ENCODE assay signal across 19 cellular contexts in genomic region chrX:78946178-78946896, GRCh38. TPM values are rescaled to one million over a fixed set of nuclear protein-coding genes. Genes with fewer than 3 reads are reported as not detected.
A peak's percentile ranks its signal among the peaks of the same experiment; 100 is the strongest.
DNase-seq lines count a peak whose midpoint lies in the region; ATAC-seq, FAIRE-seq and TF ChIP-seq lines count a peak whose summit lies in the region.
"Had no signal": no experiment of that assay in that cellular context is flagged by ENCODE, and none has a peak within 500 bp of the region (broad histone marks: within the 10 kb centered on the region; RNA-seq: fewer than 3 reads in every experiment).

No MANE protein-coding gene starts in this region.

- intact Hi-C loops in activated B cell treated with CpG ODN at 0.5 μM for 24 hours (cut with micrococcal nuclease) (loop anchor here (5.0 to 10.0 kb wide), 6 partner anchors 136 to 1858 kb away; partner anchors contain the start of genes BRWD3, COX7B, CYSLTR1 and GPR174), lower lobe of right lung (cut with DNase I) (no loop called here), kidney (cut with DNase I) (no loop called here)

- H3K27ac Mint-ChIP-seq in activated naive CD4-positive, alpha-beta T cell treated with anti-CD3 and anti-CD28 coated beads, Interleukin-2, amount 50 U/mL, for 24 hours, result peak overlapping the region; percentile 98
- H3K27ac Mint-ChIP-seq in activated B cell treated with CpG ODN at 0.5 μM for 24 hours (peak overlapping the region; percentile 98), osteocyte (ENCODE audit: unreplicated experiment) (no peak overlapping the region)
- H3K27ac Mint-ChIP-seq: endodermal cell, GM23338 had no signal

- H3K4me1 Mint-ChIP-seq in activated naive CD4-positive, alpha-beta T cell treated with anti-CD3 and anti-CD28 coated beads, Interleukin-2, amount 50 U/mL, for 24 hours, result peaks cover 82% of the 10 kb centered on the region
- H3K4me1 Mint-ChIP-seq in activated B cell treated with CpG ODN at 0.5 μM for 24 hours, result peaks cover 67% of the 10 kb centered on the region
- H3K4me1 Mint-ChIP-seq in osteocyte (ENCODE audit: unreplicated experiment), result no peaks in the 10 kb centered on the region
- H3K4me1 Mint-ChIP-seq: GM23338 had no signal

- H3K9me3 ChIP-seq in lower lobe of right lung (no peaks in the 10 kb centered on the region), kidney (ENCODE audit: control insufficient read depth in 1 of 2, low read length in 2 of 2) (no peaks in the 10 kb centered on the region)

- H3K27ac ChIP-seq in lower lobe of right lung (peak overlapping the region; percentile 36), kidney (ENCODE audit: low read depth in 2 of 2, low read length in 2 of 2) (no peak overlapping the region)

- no peaks in the 10 kb centered on the region for H3K27me3 ChIP-seq in lower lobe of right lung (ENCODE audit: low read depth)

- H3K4me3 Mint-ChIP-seq in activated naive CD4-positive, alpha-beta T cell treated with anti-CD3 and anti-CD28 coated beads, Interleukin-2, amount 50 U/mL, for 24 hours, result peak overlapping the region; percentile 95
- H3K4me3 Mint-ChIP-seq in activated B cell treated with CpG ODN at 0.5 μM for 24 hours (peak overlapping the region; percentile 97), osteocyte (ENCODE audit: unreplicated experiment) (no peak overlapping the region)
- H3K4me3 Mint-ChIP-seq: endodermal cell, GM23338 had no signal

- H3K36me3 ChIP-seq in lower lobe of right lung (no peaks in the 10 kb centered on the region), kidney (ENCODE audit: control insufficient read depth in 1 of 2, insufficient read depth in 2 of 2, low read length in 2 of 2) (no peaks in the 10 kb centered on the region)

- H3K9ac ChIP-seq in kidney (ENCODE audit: low read length in 2 of 2), result no peak overlapping the region

- peak overlapping the region; percentile 14 for H3K4me3 ChIP-seq in lower lobe of right lung
- H3K4me3 ChIP-seq in kidney (ENCODE audit: low read length in 2 of 2), result no peak overlapping the region
- H3K4me3 ChIP-seq: GM23338, lung had no signal

- H3K27me3 Mint-ChIP-seq in activated naive CD4-positive, alpha-beta T cell treated with anti-CD3 and anti-CD28 coated beads, Interleukin-2, amount 50 U/mL, for 24 hours, result no peaks in the 10 kb centered on the region
- H3K27me3 Mint-ChIP-seq in activated B cell treated with CpG ODN at 0.5 μM for 24 hours (no peaks in the 10 kb centered on the region), osteocyte (ENCODE audit: unreplicated experiment) (peaks cover 3% of the 10 kb centered on the region)

- POLR2A ChIA-PET in activated B cell treated with CpG ODN at 0.5 μM for 24 hours (lab: Charles Lee), result interaction anchor here (1.3 to 5.4 kb wide), 4 partner anchors 11 to 144 kb away, joined by 4 to 48 read pairs (median 7); no protein-coding TSS in a partner anchor

- DNase-seq in activated naive CD4-positive, alpha-beta T cell treated with Interleukin-2 at 50 U/mL for 16 hours, result no peak
- DNase-seq in activated B cell treated with CpG ODN at 0.5 μM for 24 hours (no peak), lower lobe of right lung (no peak), osteocyte (ENCODE audit: extremely low spot score, unreplicated experiment) (no peak), kidney (no peak)
- no peak for DNase-seq in stimulated activated CD4-positive, alpha-beta T cell treated with anti-CD3 and anti-CD28 coated beads, Interleukin-2, amount 100 ng/mL, for 48 hours
- DNase-seq: activated CD4-positive, CD25-positive, alpha-beta regulatory T cell; activated gamma-delta T cell; endodermal cell; NCI-H1092; NCI-H2227 treated with DMSO at 0.1 percent for 48 hours; PC-3; SW 1271 had no signal

- ATAC-seq in activated B cell treated with CpG ODN at 0.5 μM for 24 hours (ENCODE audit: low read depth) (no peak), lower lobe of right lung (no peak), HG03378 (IDR thresholded peaks at IDR 0.05; ENCODE audit: unreplicated experiment) (no peak)
- ATAC-seq: GM23338, PC-3 had no signal

- H3K36me3 Mint-ChIP-seq in activated naive CD4-positive, alpha-beta T cell treated with anti-CD3 and anti-CD28 coated beads, Interleukin-2, amount 50 U/mL, for 24 hours, result peaks cover 2% of the 10 kb centered on the region
- H3K36me3 Mint-ChIP-seq in activated B cell treated with CpG ODN at 0.5 μM for 24 hours (ENCODE audit: low read depth) (peaks cover 49% of the 10 kb centered on the region), osteocyte (ENCODE audit: unreplicated experiment) (no peaks in the 10 kb centered on the region)

- no peak for FAIRE-seq in kidney (lab: Jason Lieb, UNC)
- FAIRE-seq: D721Med had no signal

- CTCF ChIA-PET in activated B cell treated with CpG ODN at 0.5 μM for 24 hours (lab: Charles Lee), result interaction anchor here (3.2 kb wide), 1 partner anchor 136 kb away, joined by 12 read pairs; no protein-coding TSS in a partner anchor

- no peaks in the 10 kb centered on the region for H3K9me3 Mint-ChIP-seq in activated naive CD4-positive, alpha-beta T cell treated with anti-CD3 and anti-CD28 coated beads, Interleukin-2, amount 50 U/mL, for 24 hours
- H3K9me3 Mint-ChIP-seq in activated B cell treated with CpG ODN at 0.5 μM for 24 hours, result no peaks in the 10 kb centered on the region
- H3K9me3 Mint-ChIP-seq in osteocyte (ENCODE audit: unreplicated experiment), result peaks cover 4% of the 10 kb centered on the region
- H3K9me3 Mint-ChIP-seq: GM23338 had no signal

- TF ChIP-seq CTCF in activated B cell treated with CpG ODN at 0.5 μM for 24 hours (IDR thresholded peaks at IDR 0.05), result no peak
- no peak for TF ChIP-seq CTCF in lower lobe of right lung (IDR thresholded peaks at IDR 0.05)
- no peak for TF ChIP-seq CTCF in osteocyte (IDR thresholded peaks at IDR 0.05)
- no peak for TF ChIP-seq CTCF in kidney (IDR thresholded peaks at IDR 0.05; ENCODE audit: borderline replicate concordance, extremely low read depth, insufficient read depth)

- H3K4me1 ChIP-seq in lower lobe of right lung, result no peaks in the 10 kb centered on the region
- H3K4me1 ChIP-seq in kidney (ENCODE audit: control insufficient read depth in 1 of 2, insufficient read depth in 1 of 2, low read depth in 1 of 2, low read length in 2 of 2), result no peaks in the 10 kb centered on the region

RNA-seq across cellular contexts. Expression of gene P2RY10, which starts 1.1 kb away (rescaled TPM):
- total RNA-seq in activated B cell treated with CpG ODN at 0.5 μM for 24 hours, result 72.7 and 80.5 TPM in 2 replicates
- total RNA-seq in lower lobe of right lung, result 1.2 TPM
- total RNA-seq in osteocyte, result not detected in 2 replicates
- total RNA-seq in kidney, result 1.9 TPM
- not detected for polyA plus RNA-seq in kidney (ENCODE audit: insufficient read depth, low read depth, low replicate concordance)
- total RNA-seq: fibroblast of villous mesenchyme, GM23338, PC-3 had no signal
- polyA plus RNA-seq: GM23338 had no signal

Comparison
In these comparisons a context has a peak if more than half of its experiments do, and no peak if none do; other contexts are left out.
1. RNA of gene P2RY10, which starts 1.1 kb away (total RNA-seq): 72.7 to 80.5 TPM in activated B cell treated with CpG ODN at 0.5 μM for 24 hours; 1.9 TPM in kidney (single experiment), 1.2 TPM in lower lobe of right lung (single experiment) and not detected in osteocyte; every median in the first group is over 10 times any median in the second.